8 cellular contexts compared by ENCODE assay signal in genomic region chr12:9049520-9050133, GRCh38.
A peak's percentile ranks its signal among the peaks of the same experiment; 100 is the strongest.
DNase-seq lines count a peak whose midpoint lies in the region; ATAC-seq and TF ChIP-seq lines count a peak whose summit lies in the region.

No MANE protein-coding gene starts in this region.

- H3K4me1 Mint-ChIP-seq in activated CD4-positive, alpha-beta memory T cell treated with anti-CD3 and anti-CD28 coated beads for 36 hours (ENCODE audit: low read depth) = peaks cover 24% of the 10 kb centered on the region

- no peaks in the 10 kb centered on the region for H4K20me1 ChIP-seq in mammary epithelial cell (ENCODE audit: insufficient read depth, low read length)

- H3K36me3 Mint-ChIP-seq in activated CD4-positive, alpha-beta memory T cell treated with anti-CD3 and anti-CD28 coated beads for 36 hours = no peaks in the 10 kb centered on the region

- H3K4me2 ChIP-seq in mammary epithelial cell (ENCODE audit: insufficient read depth, low read depth, low read length) = no peak overlapping the region

- peaks cover 5% of the 10 kb centered on the region for H3K9me3 Mint-ChIP-seq in activated CD4-positive, alpha-beta memory T cell treated with anti-CD3 and anti-CD28 coated beads for 36 hours

- no peak overlapping the region for H2AFZ ChIP-seq in mammary epithelial cell (ENCODE audit: low read depth, low read length)

- no TSS peak for BruUV-seq in mammary epithelial cell (replicated peaks; lab: Mats Ljungman, UMichigan)

- no peak overlapping the region for H3K27ac ChIP-seq in mammary epithelial cell (ENCODE audit: insufficient read depth, low read depth, low read length)
- H3K27ac ChIP-seq in left lung = no peak overlapping the region

- H3K4me3 ChIP-seq in mammary epithelial cell (replicated peaks in 1 of 3; ENCODE audit: insufficient read depth in 1 of 3, low read depth in 2 of 3, low read length in 3 of 3) = no peak overlapping the region
- H3K4me3 ChIP-seq in left lung = no peak overlapping the region

- CTCF ChIA-PET in mammary epithelial cell (lab: Charles Lee; ENCODE audit: low non-redundant PET) = interaction anchor here (0.5 to 1.3 kb wide), 9 partner anchors 33 to 392 kb away, joined by 3 to 32 read pairs (median 5); partner anchors contain the start of gene M6PR
- CTCF ChIA-PET in activated CD4-positive, alpha-beta memory T cell treated with anti-CD3 and anti-CD28 coated beads for 36 hours (lab: Charles Lee) = interaction anchor here (0.6 to 5.6 kb wide), 57 partner anchors 8 to 1968 kb away, joined by 3 to 128 read pairs (median 4); partner anchors contain the start of genes M6PR, PHC1 and RIMKLB

- dilution Hi-C loops in mammary epithelial cell (cut with HindIII; ENCODE audit: low sequenced_read_pairs) = no loop called here

- 18% methylated on average over 6 of the region's 6 CpGs for WGBS in mammary epithelial cell (ENCODE audit: low coverage, missing lambda C conversion rate)

- no peak overlapping the region for H3K27ac Mint-ChIP-seq in activated CD4-positive, alpha-beta memory T cell treated with anti-CD3 and anti-CD28 coated beads for 36 hours

- H3K79me2 ChIP-seq in mammary epithelial cell (ENCODE audit: insufficient read depth, low read length) = no peaks in the 10 kb centered on the region

- H3K27me3 ChIP-seq in mammary epithelial cell (ENCODE audit: insufficient read depth, low read length) (no peaks in the 10 kb centered on the region), left lung (no peaks in the 10 kb centered on the region)

- no peaks in the 10 kb centered on the region for H3K27me3 Mint-ChIP-seq in activated CD4-positive, alpha-beta memory T cell treated with anti-CD3 and anti-CD28 coated beads for 36 hours

- no peak overlapping the region for H3K4me3 Mint-ChIP-seq in activated CD4-positive, alpha-beta memory T cell treated with anti-CD3 and anti-CD28 coated beads for 36 hours

- POLR2A ChIA-PET in activated CD4-positive, alpha-beta memory T cell treated with anti-CD3 and anti-CD28 coated beads for 36 hours (lab: Charles Lee) = interaction anchor here (0.7 to 0.9 kb wide), 4 partner anchors 99 to 392 kb away, joined by 3 to 5 read pairs (median 3); no protein-coding TSS in a partner anchor

- TF ChIP-seq CTCF in mammary epithelial cell (conservative IDR thresholded peaks at IDR 0.05 in 1 of 2, IDR thresholded peaks at IDR 0.05 in 1 of 2; ENCODE audit: extremely low read depth in 1 of 2, insufficient read depth in 1 of 2, low read depth in 1 of 2, low read length in 2 of 2) = peak; percentile 50 to 54
- peak; percentile 37 to 47 for TF ChIP-seq CTCF in left lung (IDR thresholded peaks at IDR 0.05)

- H3K36me3 ChIP-seq in mammary epithelial cell (ENCODE audit: insufficient read depth, low read length) (no peaks in the 10 kb centered on the region), left lung (no peaks in the 10 kb centered on the region)

- H3K9me3 ChIP-seq in mammary epithelial cell (replicated peaks; ENCODE audit: insufficient read depth, low read length) = no peaks in the 10 kb centered on the region
- no peaks in the 10 kb centered on the region for H3K9me3 ChIP-seq in left lung

- peaks cover 6% of the 10 kb centered on the region for H3K4me1 ChIP-seq in mammary epithelial cell (ENCODE audit: insufficient read depth, low read length)
- no peaks in the 10 kb centered on the region for H3K4me1 ChIP-seq in left lung

- peak; percentile 22 for DNase-seq in A172 (ENCODE audit: low spot score)
- peak; percentile 1 for DNase-seq in Daoy (ENCODE audit: low read depth)
- peak; percentile 10 for DNase-seq in NCI-H226
- peak; percentile 28 for DNase-seq in mammary epithelial cell
- no peak for DNase-seq in left lung
- DNase-seq in middle frontal gyrus (ENCODE audit: extremely low spot score, low spot score) = no peak
- no peak for DNase-seq in activated CD4-positive, alpha-beta memory T cell treated with anti-CD3 and anti-CD28 coated beads for 36 hours

- no peak overlapping the region for H3K9ac ChIP-seq in mammary epithelial cell (ENCODE audit: insufficient read depth, low read length)

- ATAC-seq in left lung (peak; percentile 75), HG03432 (IDR thresholded peaks at IDR 0.05; ENCODE audit: unreplicated experiment) (no peak)

- in situ Hi-C loops in mammary epithelial cell (cut with MboI; ENCODE audit: low sequenced_read_pairs in 2 of 2) = loop anchor here (10.0 to 25.0 kb wide), 4 partner anchors 95 to 512 kb away; partner anchors contain the start of genes CLEC4E (in 1 of the 2) and MFAP5 (in 1 of the 2)

- intact Hi-C loops in mammary epithelial cell (cut with micrococcal nuclease) (loop anchor here (2.0 to 10.0 kb wide), 2 partner anchors 155 to 393 kb away; no protein-coding TSS in a partner anchor), left lung (cut with DNase I) (no loop called here)
- intact Hi-C loops in activated CD4-positive, alpha-beta memory T cell treated with anti-CD3 and anti-CD28 coated beads for 36 hours (cut with micrococcal nuclease) = loop anchor here (1.0 to 5.0 kb wide), 6 partner anchors 99 to 507 kb away; partner anchors contain the start of genes CLEC4E and RIMKLB

Comparison
In these comparisons a context has a peak if more than half of its experiments do, and no peak if none do; other contexts are left out.
1. DNase-seq: peak in A172 (single experiment), Daoy (single experiment), NCI-H226 (single experiment) and mammary epithelial cell (single experiment); none in left lung (0 of 2), middle frontal gyrus (single experiment) and activated CD4-positive, alpha-beta memory T cell treated with anti-CD3 and anti-CD28 coated beads for 36 hours (single experiment).
2. intact Hi-C loops: an anchor here in mammary epithelial cell (2.0 to 10.0 kb wide) and activated CD4-positive, alpha-beta memory T cell treated with anti-CD3 and anti-CD28 coated beads for 36 hours (1.0 to 5.0 kb wide); none called in left lung.